ENCODE assay signal across 9 cellular contexts in the genomic region with DNA sequence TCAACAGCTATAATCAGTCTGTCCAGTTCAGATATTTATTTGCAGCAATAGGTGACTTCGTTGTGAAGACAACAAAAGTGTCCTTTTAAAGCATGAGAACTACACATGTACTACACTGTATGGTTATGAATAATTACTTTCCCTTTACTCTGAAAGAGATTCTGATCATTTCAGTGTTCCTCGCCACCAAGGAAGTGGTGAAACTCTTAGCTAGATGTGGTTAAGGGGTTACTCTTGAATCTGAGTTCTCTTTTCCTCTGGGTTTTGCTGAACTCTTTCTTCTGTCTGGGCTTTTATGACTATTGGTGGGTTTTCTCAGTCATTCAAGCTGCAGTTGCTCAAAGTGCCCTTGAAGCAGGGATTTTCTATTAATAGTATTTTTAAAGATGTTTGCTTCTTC.
DNase-seq lines count a peak whose midpoint lies in the region; ATAC-seq, FAIRE-seq and TF ChIP-seq lines count a peak whose summit lies in the region.
"Had no signal": no experiment of that assay in that cellular context is flagged by ENCODE, and none has a peak within 500 bp of the region (broad histone marks: within the 10 kb centered on the region; RNA-seq: fewer than 3 reads in every experiment).

No MANE protein-coding gene starts in this region.

- ATAC-seq in GM19372 (IDR thresholded peaks at IDR 0.05; ENCODE audit: low read depth, unreplicated experiment): peak; percentile 94
- ATAC-seq in HG03095 (IDR thresholded peaks at IDR 0.05; ENCODE audit: unreplicated experiment): peak; percentile 99
- ATAC-seq in psoas muscle: no peak

- peaks cover 64% of the 10 kb centered on the region for H3K27me3 Mint-ChIP-seq in T-helper 2 cell treated with Interferon-gamma antibody and Interleukin-4, amounts not matched to agents 5 μg/mL and 100 μg/mL, for 36 hours (ENCODE audit: low read depth)

- H3K27ac Mint-ChIP-seq in T-helper 2 cell treated with Interferon-gamma antibody and Interleukin-4, amounts not matched to agents 5 μg/mL and 100 μg/mL, for 36 hours: peak overlapping the region; percentile 85

- no peak for TF ChIP-seq POLR2A in H54 (IDR thresholded peaks at IDR 0.05; ENCODE audit: low read depth, low read length)

- peaks cover 3% of the 10 kb centered on the region for H3K36me3 Mint-ChIP-seq in T-helper 2 cell treated with Interferon-gamma antibody and Interleukin-4, amounts not matched to agents 5 μg/mL and 100 μg/mL, for 36 hours (ENCODE audit: low read depth)

- FAIRE-seq in H54 (lab: Jason Lieb, UNC): no peak

- TF ChIP-seq CTCF in GM10266 (IDR thresholded peaks at IDR 0.05; ENCODE audit: control insufficient read depth, insufficient read depth, low read depth, missing control alignments) (no peak), psoas muscle (IDR thresholded peaks at IDR 0.05) (no peak)

- H3K9me3 Mint-ChIP-seq in T-helper 2 cell treated with Interferon-gamma antibody and Interleukin-4, amounts not matched to agents 5 μg/mL and 100 μg/mL, for 36 hours: peaks cover 5% of the 10 kb centered on the region

- no peaks in the 10 kb centered on the region for H3K9me3 ChIP-seq in psoas muscle

- DNase-seq in GM10266 (ENCODE audit: extremely low spot score): peak; percentile 48
- DNase-seq in T-helper 2 cell treated with Interferon-gamma antibody and Interleukin-4, amounts not matched to agents 5 μg/mL and 100 μg/mL, for 36 hours (ENCODE audit: low spot score): peak; percentile 34
- DNase-seq in psoas muscle: no peak
- no peak for DNase-seq in NCI-H345 treated with DMSO at 0.1 percent for 48 hours (lab: John Stamatoyannopoulos, UW; ENCODE audit: unreplicated experiment)
- no peak for DNase-seq in nucleus accumbens (lab: John Stamatoyannopoulos, UW)
- no peak for DNase-seq in H54 (ENCODE audit: insufficient read length, low spot score)
- DNase-seq: aorta had no signal

- no peak overlapping the region for H3K4me3 ChIP-seq in psoas muscle

- H3K27ac ChIP-seq in psoas muscle: no peak overlapping the region

- no peaks in the 10 kb centered on the region for H3K27me3 ChIP-seq in psoas muscle (ENCODE audit: insufficient read depth in 3 of 3, low read length in 2 of 3)

- no peaks in the 10 kb centered on the region for H3K36me3 ChIP-seq in psoas muscle (ENCODE audit: insufficient read depth in 1 of 2, low read depth in 1 of 2)

- H3K4me1 ChIP-seq in psoas muscle: no peaks in the 10 kb centered on the region

- intact Hi-C loops in psoas muscle (cut with DNase I): no loop called here

- WGBS in psoas muscle, 3 donors: 64 to 69% (median 69%) methylated on average over 2 of the region's 2 CpGs

- peak overlapping the region; percentile 74 for H3K4me3 Mint-ChIP-seq in T-helper 2 cell treated with Interferon-gamma antibody and Interleukin-4, amounts not matched to agents 5 μg/mL and 100 μg/mL, for 36 hours

- peaks cover 28% of the 10 kb centered on the region for H3K4me1 Mint-ChIP-seq in T-helper 2 cell treated with Interferon-gamma antibody and Interleukin-4, amounts not matched to agents 5 μg/mL and 100 μg/mL, for 36 hours (ENCODE audit: low read depth)

Comparison
In these comparisons a context has a peak if more than half of its experiments do, and no peak if none do; other contexts are left out.
1. DNase-seq: peak in GM10266 (single experiment) and T-helper 2 cell treated with Interferon-gamma antibody and Interleukin-4, amounts not matched to agents 5 μg/mL and 100 μg/mL, for 36 hours (single experiment); none in psoas muscle (0 of 2), NCI-H345 treated with DMSO at 0.1 percent for 48 hours (single experiment), nucleus accumbens (0 of 56) and H54 (single experiment).
2. ATAC-seq: peak in GM19372 (single experiment) and HG03095 (single experiment); none in psoas muscle (0 of 4).